In genomic region chr9:92639791-92640271, GRCh38 we compare ENCODE assay signal across 15 cellular contexts.
"Had no signal": no experiment of that assay in that cellular context is flagged by ENCODE, and none has a peak within 500 bp of the region (broad histone marks: within the 10 kb centered on the region; RNA-seq: fewer than 3 reads in every experiment).

No MANE protein-coding gene starts in this region.

- H3K4me1 ChIP-seq: gastrocnemius medialis, neural progenitor cell, parathyroid adenoma, vagina had no signal

- ATAC-seq: activated T-cell treated with anti-CD3 and anti-CD28 coated beads, Interleukin-2, amount 50 U/mL, for 4 hours; gastrocnemius medialis; naive thymus-derived CD4-positive, alpha-beta T cell had no signal

- H3K27me3 ChIP-seq: gastrocnemius medialis, neural progenitor cell, tibial nerve, vagina had no signal

- H3K9me3 ChIP-seq: gastrocnemius medialis, left ventricle myocardium inferior, tibial nerve, vagina had no signal

- H3K36me3 ChIP-seq: neural progenitor cell had no signal

- H3K4me3 ChIP-seq: gastrocnemius medialis, left ventricle myocardium inferior, neural progenitor cell, tibial nerve, vagina had no signal

- H3K27ac ChIP-seq: gastrocnemius medialis, left ventricle myocardium inferior, neural progenitor cell, parathyroid adenoma, tibial nerve, vagina, WERI-Rb-1 had no signal

- DNase-seq: activated CD4-positive, alpha-beta T cell treated with anti-CD3 and anti-CD28 coated beads, Interleukin-2, amount 50 U/mL, for 4 hours; activated naive CD4-positive, alpha-beta T cell treated with anti-CD3 and anti-CD28 coated beads for 36 hours; activated T-cell treated with anti-CD3 and anti-CD28 coated beads, Interleukin-2, amount 50 U/mL, for 4 hours; cortex of kidney; erythroblast; gastrocnemius medialis; left ventricle myocardium inferior; naive thymus-derived CD4-positive, alpha-beta T cell; stimulated activated naive CD4-positive, alpha-beta T cell treated with Interleukin-2 at 50 U/mL for 16 hours; SW 1271; WERI-Rb-1 had no signal
